In the genomic region with DNA sequence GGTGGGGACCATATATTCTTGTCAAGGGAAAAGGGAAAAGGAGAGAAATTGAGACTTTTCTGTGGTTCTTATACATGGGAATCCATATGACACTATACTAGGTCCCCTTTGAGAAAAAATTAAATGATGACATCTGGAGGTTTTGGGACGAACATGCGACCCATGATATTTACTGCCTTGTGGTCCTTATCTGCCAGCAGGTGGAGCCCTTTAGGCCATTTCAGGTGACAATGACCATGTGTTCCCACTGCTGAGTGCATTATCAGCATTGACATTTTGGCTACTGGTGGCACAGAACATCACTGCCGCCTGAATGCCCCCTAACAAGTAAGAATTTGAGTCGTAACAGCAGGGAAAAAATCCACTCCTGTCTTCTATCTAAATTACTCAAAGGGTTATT, we compare ENCODE assay signal across 8 cellular contexts.
DNase-seq lines count a peak whose midpoint lies in the region; ATAC-seq, FAIRE-seq and TF ChIP-seq lines count a peak whose summit lies in the region.

No MANE protein-coding gene starts in this region.

- POLR2A ChIA-PET in K562 (lab: Yijun Ruan, JAX), result no interaction called here

- no peaks in the 10 kb centered on the region for H3K27me3 Mint-ChIP-seq in Calu3 (ENCODE audit: unreplicated experiment)

- H3K36me3 ChIP-seq in K562 (ENCODE audit: control insufficient read depth, insufficient read depth, low read length) (no peaks in the 10 kb centered on the region), pancreas (no peaks in the 10 kb centered on the region), ascending aorta (no peaks in the 10 kb centered on the region)

- no peaks in the 10 kb centered on the region for H3K79me2 ChIP-seq in K562 (ENCODE audit: control insufficient read depth, insufficient read depth, low read length)

- H3K4me3 ChIP-seq in K562 (no peak overlapping the region), pancreas (no peak overlapping the region), ascending aorta (no peak overlapping the region)

- H3K4me1 ChIP-seq in K562 (replicated peaks in 1 of 2; ENCODE audit: control insufficient read depth in 2 of 2, insufficient read depth in 2 of 2, low read length in 2 of 2) (no peaks in the 10 kb centered on the region), pancreas (no peaks in the 10 kb centered on the region), ascending aorta (no peaks in the 10 kb centered on the region)

- CTCF ChIA-PET in Calu3 (lab: Charles Lee), result no interaction called here
- CTCF ChIA-PET in K562 (lab: Yijun Ruan, JAX; ENCODE audit: low intra/inter-chr PET ratio), result no interaction called here

- no peak overlapping the region for H3K4me2 ChIP-seq in K562 (ENCODE audit: insufficient read depth, low read length)

- no TSS peak for BruUV-seq in Calu3 (replicated peaks; lab: Mats Ljungman, UMichigan)
- BruUV-seq in K562 (replicated peaks; lab: Mats Ljungman, UMichigan), result no TSS peak

- TF ChIP-seq RAD21 in K562 (CRISPR knock-in tag; conservative IDR thresholded peaks at IDR 0.05 in 1 of 2, IDR thresholded peaks at IDR 0.05 in 1 of 2), result no peak

- ATAC-seq in K562, result no peak
- ATAC-seq in pancreas, result peak in 3 of 4 donors; percentile 34 to 56 (median 39)

- TF ChIP-seq CTCF in Calu3 (IDR thresholded peaks at IDR 0.05; ENCODE audit: unreplicated experiment) (peak; percentile 26), GM20000 (IDR thresholded peaks at IDR 0.05; ENCODE audit: extremely low read depth, missing control alignments) (peak; percentile 51), K562 (IDR thresholded peaks at IDR 0.05 in 2 of 3, conservative IDR thresholded peaks at IDR 0.05 in 1 of 3; ENCODE audit: insufficient read depth in 2 of 3, low read depth in 1 of 3, low read length in 3 of 3) (no peak), pancreas (IDR thresholded peaks at IDR 0.05) (peak in 1 of 4 donors; percentile 9), ascending aorta (IDR thresholded peaks at IDR 0.05) (no peak)

- DNase-seq in Calu3 (peak; percentile 19), GM20000 (ENCODE audit: low spot score) (peak; percentile 35), Kasumi-1 (lab: John Stamatoyannopoulos, UW) (peak; percentile 47 to 49), K562 (ENCODE audit: extremely low read depth in 1 of 4, low spot score in 3 of 4) (peak in 3 of 4 experiments; percentile 1 to 5 (median 1)), pancreas (peak in 1 of 6 donors; percentile 11), ascending aorta (ENCODE audit: low spot score in 2 of 2) (no peak), T-helper 9 cell (no peak)
- no peak for DNase-seq in activated CD4-positive, alpha-beta T cell treated with anti-CD3 and anti-CD28 coated beads, Interleukin-2, amount 50 U/mL, for 1 hour

- H3K27me3 ChIP-seq in K562 (ENCODE audit: control insufficient read depth in 2 of 2, insufficient read depth in 2 of 2, low read length in 2 of 2) (no peaks in the 10 kb centered on the region), pancreas (no peaks in the 10 kb centered on the region), ascending aorta (no peaks in the 10 kb centered on the region)

- H3K9me3 ChIP-seq in K562 (replicated peaks; ENCODE audit: control insufficient read depth, insufficient read depth, low read depth, low read length) (no peaks in the 10 kb centered on the region), pancreas (no peaks in the 10 kb centered on the region), ascending aorta (no peaks in the 10 kb centered on the region)

- H3K27ac Mint-ChIP-seq in Calu3 (ENCODE audit: unreplicated experiment), result no peak overlapping the region

- H3K9me1 ChIP-seq in K562 (ENCODE audit: control insufficient read depth, insufficient read depth, low read length), result no peaks in the 10 kb centered on the region

- no peak overlapping the region for H3K9ac ChIP-seq in K562 (ENCODE audit: insufficient read depth in 1 of 2, low read depth in 2 of 2, low read length in 2 of 2)

- FAIRE-seq in K562 (lab: Jason Lieb, UNC) (no peak), pancreas (lab: Jason Lieb, UNC) (no peak)

- no peak for TF ChIP-seq POLR2A in K562 (conservative IDR thresholded peaks at IDR 0.05)

- H3K4me3 Mint-ChIP-seq in Calu3 (ENCODE audit: low read depth, unreplicated experiment), result no peak overlapping the region

- 5% methylated on average over 4 of the region's 4 CpGs for WGBS in K562 (ENCODE audit: insufficient coverage, low coverage, missing lambda C conversion rate)
- 21 to 36% methylated on average over 4 of the region's 4 CpGs for WGBS in pancreas, 2 donors

- in situ Hi-C loops in K562 (cut with MboI), result no loop called here

- H3K4me1 Mint-ChIP-seq in Calu3 (ENCODE audit: low read depth, unreplicated experiment), result no peaks in the 10 kb centered on the region

- H3K27ac ChIP-seq in K562 (ENCODE audit: extremely low read depth, low read depth, low read length) (no peak overlapping the region), pancreas (no peak overlapping the region), ascending aorta (no peak overlapping the region)

- H2AFZ ChIP-seq in K562 (ENCODE audit: low read depth, low read length), result no peak overlapping the region

- no peaks in the 10 kb centered on the region for H4K20me1 ChIP-seq in K562 (replicated peaks; ENCODE audit: control insufficient read depth, insufficient read depth, low read length)

- TF ChIP-seq EP300 in K562 (IDR thresholded peaks at IDR 0.05; ENCODE audit: low read length), result no peak

- intact Hi-C loops in Calu3 (cut with micrococcal nuclease; ENCODE audit: unreplicated experiment), result loop anchor here (5.0 kb wide), 1 partner anchor 97 kb away; no protein-coding TSS in a partner anchor
- intact Hi-C loops in K562 (cut with micrococcal nuclease), result no loop called here
- intact Hi-C loops in pancreas (cut with DNase I), result no loop called here
- intact Hi-C loops in ascending aorta (cut with DNase I), result no loop called here

- no peaks in the 10 kb centered on the region for H3K36me3 Mint-ChIP-seq in Calu3 (ENCODE audit: insufficient read depth, unreplicated experiment)

- no peaks in the 10 kb centered on the region for H3K9me3 Mint-ChIP-seq in Calu3 (ENCODE audit: low read depth, unreplicated experiment)

TF ChIP-seq in K562, 482 proteins besides CTCF, POLR2A, EP300 and RAD21 (continues in another document):
- no peak for TF ChIP-seq RUNX1 (IDR thresholded peaks at IDR 0.05; ENCODE audit: low read depth)
- TF ChIP-seq ZFP36 (IDR thresholded peaks at IDR 0.05; ENCODE audit: low read depth, low read length, partially characterized antibody), result no peak
- no peak for TF ChIP-seq ZNF644 (tag; IDR thresholded peaks at IDR 0.05; ENCODE audit: low read depth)
- no peak for TF ChIP-seq SRF (CRISPR knock-in tag; IDR thresholded peaks at IDR 0.05)
- TF ChIP-seq, protein P1, sequence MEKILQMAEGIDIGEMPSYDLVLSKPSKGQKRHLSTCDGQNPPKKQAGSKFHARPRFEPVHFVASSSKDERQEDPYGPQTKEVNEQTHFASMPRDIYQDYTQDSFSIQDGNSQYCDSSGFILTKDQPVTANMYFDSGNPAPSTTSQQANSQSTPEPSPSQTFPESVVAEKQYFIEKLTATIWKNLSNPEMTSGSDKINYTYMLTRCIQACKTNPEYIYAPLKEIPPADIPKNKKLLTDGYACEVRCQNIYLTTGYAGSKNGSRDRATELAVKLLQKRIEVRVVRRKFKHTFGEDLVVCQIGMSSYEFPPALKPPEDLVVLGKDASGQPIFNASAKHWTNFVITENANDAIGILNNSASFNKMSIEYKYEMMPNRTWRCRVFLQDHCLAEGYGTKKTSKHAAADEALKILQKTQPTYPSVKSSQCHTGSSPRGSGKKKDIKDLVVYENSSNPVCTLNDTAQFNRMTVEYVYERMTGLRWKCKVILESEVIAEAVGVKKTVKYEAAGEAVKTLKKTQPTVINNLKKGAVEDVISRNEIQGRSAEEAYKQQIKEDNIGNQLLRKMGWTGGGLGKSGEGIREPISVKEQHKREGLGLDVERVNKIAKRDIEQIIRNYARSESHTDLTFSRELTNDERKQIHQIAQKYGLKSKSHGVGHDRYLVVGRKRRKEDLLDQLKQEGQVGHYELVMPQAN (IDR thresholded peaks at IDR 0.05; ENCODE audit: borderline replicate concordance), result no peak
- no peak for TF ChIP-seq TEAD4 (IDR thresholded peaks at IDR 0.05; ENCODE audit: low read length)
- no peak for TF ChIP-seq TEAD4 (CRISPR knock-in tag; IDR thresholded peaks at IDR 0.05; ENCODE audit: borderline replicate concordance)
- no peak for TF ChIP-seq DACH1 (IDR thresholded peaks at IDR 0.05; ENCODE audit: partially characterized antibody)
- TF ChIP-seq ZNF780A (CRISPR knock-in tag; IDR thresholded peaks at IDR 0.05), result no peak
- no peak for TF ChIP-seq CEBPB (tag; IDR thresholded peaks at IDR 0.05)

Comparison
In these comparisons a context has a peak if more than half of its experiments do, and no peak if none do; other contexts are left out.
1. DNase-seq: peak in Calu3 (single experiment), GM20000 (single experiment), Kasumi-1 (2 of 2) and K562 (3 of 4); none in ascending aorta (0 of 2), activated CD4-positive, alpha-beta T cell treated with anti-CD3 and anti-CD28 coated beads, Interleukin-2, amount 50 U/mL, for 1 hour (single experiment) and T-helper 9 cell (single experiment).
2. CTCF ChIP-seq: peak in Calu3 (single experiment) and GM20000 (single experiment); none in K562 (0 of 3) and ascending aorta (0 of 3).